Comparison of ENCODE assay signal across 1 cellular context in genomic region chr19:18027151-18027550, GRCh38.
TF ChIP-seq lines count a peak whose summit lies in the region.

No MANE protein-coding gene starts in this region.

TF ChIP-seq in K562, 482 proteins besides CTCF, POLR2A, EP300 and RAD21:
- no peak for TF ChIP-seq MITF (IDR thresholded peaks at IDR 0.05)
- TF ChIP-seq BCOR (IDR thresholded peaks at IDR 0.05): peak; percentile 88
- peak; percentile 85 for TF ChIP-seq ZFP36 (IDR thresholded peaks at IDR 0.05; ENCODE audit: low read depth, low read length, partially characterized antibody)
- no peak for TF ChIP-seq SRSF7 (optimal IDR thresholded peaks at IDR 0.05; ENCODE audit: low read depth, low read length)
- TF ChIP-seq PTBP1 (IDR thresholded peaks at IDR 0.05; ENCODE audit: low read depth, low read length): peak; percentile 69; the same call in 1 of the 2 replicates
- TF ChIP-seq DPF2 (IDR thresholded peaks at IDR 0.05): no peak
- TF ChIP-seq RBM25 (IDR thresholded peaks at IDR 0.05; ENCODE audit: low read depth, low read length, severe bottlenecking): peak; percentile 82
- peak; percentile 30 to 67; a peak in 2 of 4 replicates for TF ChIP-seq KDM1A (IDR thresholded peaks at IDR 0.05)
- TF ChIP-seq TRIM25 (IDR thresholded peaks at IDR 0.05; ENCODE audit: borderline replicate concordance): no peak
